Comparison of ENCODE assay signal across 24 cellular contexts in the genomic region with DNA sequence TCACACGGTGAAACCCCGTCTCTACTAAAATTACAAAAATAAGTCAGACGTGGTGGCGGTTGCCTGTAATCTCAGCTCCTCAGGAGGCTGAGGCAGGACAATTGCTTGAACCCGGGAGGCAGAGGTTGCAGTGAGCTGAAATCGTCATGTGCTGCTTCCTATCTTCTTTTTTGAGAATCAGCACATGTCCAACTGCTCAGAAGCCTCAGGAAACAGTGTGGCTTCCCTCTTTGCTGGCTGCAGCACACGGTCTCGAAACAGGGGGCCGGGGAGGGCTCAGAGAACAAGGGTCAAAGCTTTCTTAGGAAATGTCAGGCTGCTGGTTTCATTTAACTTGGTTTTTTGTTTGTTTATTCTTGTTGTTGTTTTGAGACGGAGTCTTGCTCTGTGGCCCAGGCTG. TPM values are rescaled to one million over a fixed set of nuclear protein-coding genes. Genes with fewer than 3 reads are reported as not detected.
"Had no signal": no experiment of that assay in that cellular context is flagged by ENCODE, and none has a peak within 500 bp of the region (broad histone marks: within the 10 kb centered on the region; RNA-seq: fewer than 3 reads in every experiment).

No MANE protein-coding gene starts in this region.

- H3K4me1 ChIP-seq: colonic mucosa, heart left ventricle, lower lobe of right lung, upper lobe of left lung had no signal

- H3K27me3 ChIP-seq: colonic mucosa, upper lobe of left lung had no signal

- H3K4me3 ChIP-seq: colonic mucosa, dorsolateral prefrontal cortex, heart left ventricle, lower lobe of right lung, upper lobe of left lung had no signal

- H3K27ac ChIP-seq: colonic mucosa, dorsolateral prefrontal cortex, epithelial cell of prostate, heart left ventricle, lower lobe of right lung, upper lobe of left lung had no signal

- DNase-seq: activated CD4-positive, alpha-beta T cell treated with anti-CD3 and anti-CD28 coated beads for 4 hours; activated CD4-positive, CD25-positive, alpha-beta regulatory T cell; activated effector memory CD4-positive, alpha-beta T cell treated with anti-CD3 and anti-CD28 coated beads, Interleukin-2, amount 50 U/mL, for 16 hours; activated naive CD4-positive, alpha-beta T cell treated with anti-CD3 and anti-CD28 coated beads, Interleukin-2, amount 10 ng/mL, durations not matched to agents 7 days and 5 days; activated T-cell treated with anti-CD3 and anti-CD28 coated beads for 4 hours; amygdala; colonic mucosa; dorsolateral prefrontal cortex; heart left ventricle; lower lobe of right lung; occipital lobe; small intestine; stimulated activated CD4-positive, alpha-beta T cell treated with anti-CD3 and anti-CD28 coated beads, Interleukin-15, amount 100 ng/mL, for 24 hours; stimulated activated naive CD8-positive, alpha-beta T cell treated with anti-CD3 and anti-CD28 coated beads, Interleukin-15, Interleukin-2, amounts not matched to agents 100 U/mL and 50 U/mL, for 24 hours; T-cell; upper lobe of left lung had no signal

- H3K36me3 ChIP-seq: colonic mucosa, heart left ventricle, lower lobe of right lung, upper lobe of left lung had no signal

- H3K9me3 ChIP-seq: colonic mucosa, heart left ventricle, lower lobe of right lung, upper lobe of left lung had no signal

RNA-seq across cellular contexts. Expression of gene CRLF2, which starts 31.3 kb away (rescaled TPM):
- total RNA-seq: activated CD8-positive, alpha-beta memory T cell treated with anti-CD3 and anti-CD28 coated beads for 36 hours; bronchial epithelial cell; fibroblast of villous mesenchyme; kidney epithelial cell; left lobe of liver; neural crest cell; occipital lobe; renal cortical epithelial cell had no signal
- polyA plus RNA-seq: heart left ventricle had no signal
